1 cellular context compared by ENCODE assay signal in genomic region chr12:114408881-114409795, GRCh38.
TF ChIP-seq lines count a peak whose summit lies in the region.

No MANE protein-coding gene starts in this region.

TF ChIP-seq in H1, 55 proteins besides CTCF, POLR2A, EP300 and RAD21:
- TF ChIP-seq HDAC6 (IDR thresholded peaks at IDR 0.05; ENCODE audit: low read depth, low read length) (no peak), ATF3 (IDR thresholded peaks at IDR 0.05; ENCODE audit: insufficient read depth, low read depth, low read length) (no peak), POU5F1 (IDR thresholded peaks at IDR 0.05; ENCODE audit: low read depth, low read length) (no peak), SP4 (IDR thresholded peaks at IDR 0.05; ENCODE audit: low read length) (no peak), TAF7 (optimal IDR thresholded peaks at IDR 0.05; ENCODE audit: borderline replicate concordance, low read depth, low read length) (no peak), SP2 (IDR thresholded peaks at IDR 0.05; ENCODE audit: low read length) (no peak), JUN (IDR thresholded peaks at IDR 0.05; ENCODE audit: low read depth, low read length) (no peak), MAX (IDR thresholded peaks at IDR 0.05) (no peak), SUZ12 (IDR thresholded peaks at IDR 0.05; ENCODE audit: low read length) (peak; percentile 99), USF2 (IDR thresholded peaks at IDR 0.05; ENCODE audit: low read length) (no peak), SIN3A (conservative IDR thresholded peaks at IDR 0.05 in 1 of 2, IDR thresholded peaks at IDR 0.05 in 1 of 2; ENCODE audit: low read depth in 1 of 2, low read length in 2 of 2) (0 out of 4 replicates have a peak, but pooled peaks of 1 of the 2 experiments have one; percentile 40), YY1 (IDR thresholded peaks at IDR 0.05; ENCODE audit: low read depth, low read length) (no peak), ASH2L (IDR thresholded peaks at IDR 0.05; ENCODE audit: low read length) (peak; percentile 18), EZH2 (IDR thresholded peaks at IDR 0.05; ENCODE audit: low read depth, low read length, severe bottlenecking) (peak; percentile 98), TBP (IDR thresholded peaks at IDR 0.05; ENCODE audit: low read depth, low read length) (0 out of 2 replicates have a peak, but pooled peaks have one; percentile 7), CTBP2 (IDR thresholded peaks at IDR 0.05; ENCODE audit: borderline replicate concordance, insufficient read depth, insufficient read length, low read length) (peak; percentile 26), RNF2 (IDR thresholded peaks at IDR 0.05; ENCODE audit: borderline replicate concordance, low read depth, low read length, missing control alignments, poor library complexity, severe bottlenecking) (peak; percentile 93), BRCA1 (IDR thresholded peaks at IDR 0.05; ENCODE audit: low read depth, low read length) (no peak), SP1 (IDR thresholded peaks at IDR 0.05; ENCODE audit: low read depth, low read length) (no peak), SIX5 (IDR thresholded peaks at IDR 0.05; ENCODE audit: low read depth, low read length) (no peak), ATF2 (IDR thresholded peaks at IDR 0.05; ENCODE audit: low read length) (no peak), CBX8 (IDR thresholded peaks at IDR 0.05; ENCODE audit: borderline replicate concordance, low read depth, low read length) (peak; percentile 99), SRF (IDR thresholded peaks at IDR 0.05; ENCODE audit: low read depth, low read length) (no peak), CEBPB (IDR thresholded peaks at IDR 0.05; ENCODE audit: low read depth, low read length) (no peak)
TF ChIP-seq in H1: peak in this region for 8.
